8 cellular contexts compared by ENCODE assay signal in genomic region chr14:49868720-49869114, GRCh38. TPM values are rescaled to one million over a fixed set of nuclear protein-coding genes. Genes with fewer than 3 reads are reported as not detected.
DNase-seq lines count a peak whose midpoint lies in the region; ATAC-seq and TF ChIP-seq lines count a peak whose summit lies in the region.

No MANE protein-coding gene starts in this region.

- H2AFZ ChIP-seq in fibroblast of lung (ENCODE audit: low read length) = peak overlapping the region; percentile 27

- H3K27me3 ChIP-seq in SJCRH30 (no peaks in the 10 kb centered on the region), fibroblast of lung (ENCODE audit: control insufficient read depth, insufficient read depth, low read length) (no peaks in the 10 kb centered on the region), sigmoid colon (no peaks in the 10 kb centered on the region)

- TF ChIP-seq CTCF in GM12865 (IDR thresholded peaks at IDR 0.05; ENCODE audit: insufficient read depth, low read depth, low read length, missing control alignments) (no peak), fibroblast of lung (conservative IDR thresholded peaks at IDR 0.05 in 1 of 2, IDR thresholded peaks at IDR 0.05 in 1 of 2; ENCODE audit: low read depth in 1 of 2, low read length in 2 of 2) (no peak), sigmoid colon (IDR thresholded peaks at IDR 0.05) (no peak)

- no peak for TF ChIP-seq EP300 in sigmoid colon (IDR thresholded peaks at IDR 0.05)

- H3K4me1 ChIP-seq in SJCRH30 (no peaks in the 10 kb centered on the region), fibroblast of lung (ENCODE audit: control insufficient read depth, extremely low read depth, insufficient read depth, low read length) (no peaks in the 10 kb centered on the region), sigmoid colon (peaks cover 0 to 26% (median 19%) of the 10 kb centered on the region in 4 donors)

- H3K9me3 ChIP-seq in SJCRH30 (replicated peaks) (no peaks in the 10 kb centered on the region), fibroblast of lung (ENCODE audit: control insufficient read depth, insufficient read depth, low read depth, low read length) (no peaks in the 10 kb centered on the region), sigmoid colon (no peaks in the 10 kb centered on the region)

- H3K36me3 ChIP-seq in SJCRH30 (no peaks in the 10 kb centered on the region), fibroblast of lung (ENCODE audit: control insufficient read depth, insufficient read depth, low read length) (no peaks in the 10 kb centered on the region), sigmoid colon (no peaks in the 10 kb centered on the region)

- no peak for TF ChIP-seq POLR2A in sigmoid colon (IDR thresholded peaks at IDR 0.05)

- ATAC-seq in esophagus mucosa (no peak), GM19397 (IDR thresholded peaks at IDR 0.05; ENCODE audit: unreplicated experiment) (no peak)

- WGBS in sigmoid colon, 2 donors = 11 to 37% methylated on average over 5 of the region's 5 CpGs

- intact Hi-C loops in sigmoid colon (cut with DNase I) = loop anchor here (1.0 to 10.0 kb wide), 3 partner anchors 24 to 446 kb away; partner anchors contain the start of genes DMAC2L, L2HGDH and SOS2

- DNase-seq in GM12865 (ENCODE audit: low read depth) = no peak
- DNase-seq in SJCRH30 = no peak
- no peak for DNase-seq in fibroblast of lung (ENCODE audit: low read depth in 2 of 2)
- no peak for DNase-seq in sigmoid colon
- no peak for DNase-seq in NCI-H82 (lab: John Stamatoyannopoulos, UW)
- no peak for DNase-seq in EL

- peak overlapping the region; percentile 77 for H3K4me2 ChIP-seq in fibroblast of lung (ENCODE audit: extremely low read depth, insufficient read depth, low read length)

- no peak overlapping the region for H3K27ac ChIP-seq in SJCRH30
- peak overlapping the region; percentile 71 for H3K27ac ChIP-seq in fibroblast of lung (ENCODE audit: insufficient read depth, low read length)
- peak overlapping the region; percentile 83 to 96 (median 92) for H3K27ac ChIP-seq in sigmoid colon

- no peak overlapping the region for H3K9ac ChIP-seq in fibroblast of lung (ENCODE audit: insufficient read depth, low read length)

- no peaks in the 10 kb centered on the region for H4K20me1 ChIP-seq in fibroblast of lung (ENCODE audit: control insufficient read depth, extremely low read depth, insufficient read depth, low read length)

- H3K79me2 ChIP-seq in fibroblast of lung (ENCODE audit: control insufficient read depth, insufficient read depth, low read length) = no peaks in the 10 kb centered on the region

- H3K4me3 ChIP-seq in GM12865 (ENCODE audit: low read depth, low read length) = peak overlapping the region; percentile 51
- H3K4me3 ChIP-seq in SJCRH30 = peak overlapping the region; percentile 77
- peak overlapping the region; percentile 37 to 71 (median 52) for H3K4me3 ChIP-seq in fibroblast of lung (replicated peaks in 1 of 4; ENCODE audit: control extremely low read depth in 1 of 4, insufficient read depth in 1 of 4, low read depth in 3 of 4, low read length in 4 of 4)
- H3K4me3 ChIP-seq in sigmoid colon = peak overlapping the region; percentile 41 to 63 (median 54)

RNA-seq across cellular contexts. Expression of gene NEMF, which starts 16.1 kb away (rescaled TPM):
- 49.6 and 66.1 TPM in 2 replicates for total RNA-seq in SJCRH30 (2014; rRNA removed; shearing (Covaris generic))
- total RNA-seq in fibroblast of lung (61.4 and 68.9 TPM in 2 replicates), sigmoid colon (100 to 1,000 TPM in 1 of 4 donors, 10 to 100 TPM in 3; 73.7 to 121 (median 79.0) TPM), esophagus mucosa (40.1 TPM)
- polyA plus RNA-seq in fibroblast of lung (39.5 TPM in 2 replicates), sigmoid colon (10 to 100 TPM; 18.0 to 25.0 (median 21.6) TPM)
- 32.9 and 41.0 TPM in 2 replicates for polyA plus RNA-seq in fibroblast of lung (2012)
- polyA minus RNA-seq in fibroblast of lung (ENCODE audit: low replicate concordance) = 12.8 and 12.9 TPM in 2 replicates

RNA-seq across cellular contexts. Expression of gene ARF6, which starts 24.2 kb away (rescaled TPM):
- 32.2 and 35.7 TPM in 2 replicates for total RNA-seq in SJCRH30 (2014; rRNA removed; shearing (Covaris generic))
- total RNA-seq in fibroblast of lung = 48.8 and 67.4 TPM in 2 replicates
- polyA plus RNA-seq in fibroblast of lung = 54.7 and 71.5 TPM in 2 replicates
- 61.5 and 73.6 TPM in 2 replicates for polyA plus RNA-seq in fibroblast of lung (2012)
- 78.8 and 83.3 TPM in 2 replicates for polyA minus RNA-seq in fibroblast of lung (ENCODE audit: low replicate concordance)
- 10 to 100 TPM; 33.8 to 45.6 (median 39.4) TPM for total RNA-seq in sigmoid colon
- 100 to 1,000 TPM in 1 of 3 donors, 10 to 100 TPM in 2; 81.9 to 117 (median 90.7) TPM for polyA plus RNA-seq in sigmoid colon
- total RNA-seq in esophagus mucosa = 144 TPM
